Comparison of ENCODE assay signal across 21 cellular contexts in the genomic region with DNA sequence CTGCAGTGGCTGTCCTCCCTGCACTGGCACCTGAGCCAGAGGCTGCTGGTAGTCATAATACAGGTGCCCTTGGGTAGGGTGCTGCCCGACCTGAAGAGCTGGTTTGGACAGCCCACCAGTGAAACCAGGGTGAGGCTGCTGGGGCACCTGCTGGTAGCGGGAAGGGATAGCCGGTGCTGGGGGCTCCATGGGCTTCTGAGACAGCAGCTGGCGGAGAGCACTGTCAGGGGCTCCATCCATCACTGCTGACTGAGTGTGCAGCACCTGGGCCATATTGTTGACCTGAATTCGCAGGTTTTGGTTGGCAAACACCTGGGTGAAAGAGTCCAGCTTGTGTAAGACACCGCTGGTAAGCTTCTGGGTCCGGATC. TPM values are rescaled to one million over a fixed set of nuclear protein-coding genes. Genes with fewer than 3 reads are reported as not detected.
DNase-seq lines count a peak whose midpoint lies in the region; ATAC-seq, FAIRE-seq and TF ChIP-seq lines count a peak whose summit lies in the region.
"Had no signal": no experiment of that assay in that cellular context is flagged by ENCODE, and none has a peak within 500 bp of the region (broad histone marks: within the 10 kb centered on the region; RNA-seq: fewer than 3 reads in every experiment).

No MANE protein-coding gene starts in this region.

- POLR2A ChIA-PET in HepG2 (lab: Yijun Ruan, JAX) = no interaction called here
- POLR2A ChIA-PET in OCI-LY7 (lab: Charles Lee) = no interaction called here
- POLR2A ChIA-PET in naive thymus-derived CD8-positive, alpha-beta T cell (lab: Charles Lee) = no interaction called here

- H3K79me2 ChIP-seq in HepG2 (ENCODE audit: insufficient read depth, low read length) (no peaks in the 10 kb centered on the region), OCI-LY7 (ENCODE audit: insufficient read depth, low read depth, low read length) (no peaks in the 10 kb centered on the region)

- TF ChIP-seq CTCF in HepG2 (CRISPR knock-in tag; IDR thresholded peaks at IDR 0.05) = no peak
- no peak for TF ChIP-seq CTCF in right lobe of liver (IDR thresholded peaks at IDR 0.05)
- no peak for TF ChIP-seq CTCF in OCI-LY7 (conservative IDR thresholded peaks at IDR 0.05; ENCODE audit: low read length)
- no peak for TF ChIP-seq CTCF in kidney (IDR thresholded peaks at IDR 0.05; ENCODE audit: borderline replicate concordance, extremely low read depth, insufficient read depth)

- H3K4me2 ChIP-seq in HepG2 (ENCODE audit: low read depth, low read length) (no peak overlapping the region), OCI-LY7 (ENCODE audit: low read length) (no peak overlapping the region)
- H3K4me2 ChIP-seq: GM23338 had no signal

- H3K36me3 ChIP-seq in HepG2 (replicated peaks in 1 of 2; ENCODE audit: control insufficient read depth in 1 of 2, insufficient read depth in 2 of 2, low read length in 2 of 2) = no peaks in the 10 kb centered on the region
- no peaks in the 10 kb centered on the region for H3K36me3 ChIP-seq in right lobe of liver
- H3K36me3 ChIP-seq in OCI-LY7 (ENCODE audit: insufficient read depth, low read length) = peaks cover 12% of the 10 kb centered on the region
- H3K36me3 ChIP-seq in kidney (ENCODE audit: control insufficient read depth in 1 of 2, insufficient read depth in 2 of 2, low read length in 2 of 2) = peaks cover 0 to 11% of the 10 kb centered on the region in 2 donors

- H3K27me3 Mint-ChIP-seq in naive thymus-derived CD8-positive, alpha-beta T cell = no peaks in the 10 kb centered on the region
- H3K27me3 Mint-ChIP-seq: CD4-positive, CD25-positive, alpha-beta regulatory T cell had no signal

- in situ Hi-C loops in HepG2 (cut with HindIII; ENCODE audit: extremely low pct_ligation_motif_present, low pct_unique_long_range_greater_than_20kb) = no loop called here

- CTCF ChIA-PET in HepG2 (lab: Yijun Ruan, JAX; ENCODE audit: low intra/inter-chr PET ratio, low total read pairs) = no interaction called here
- CTCF ChIA-PET in OCI-LY7 (lab: Charles Lee; ENCODE audit: unreplicated experiment) = no interaction called here

- TF ChIP-seq EP300 in HepG2 (IDR thresholded peaks at IDR 0.05; ENCODE audit: low read depth in 2 of 2, low read length in 2 of 2) (no peak), HepG2 (CRISPR knock-in tag; IDR thresholded peaks at IDR 0.05; ENCODE audit: borderline replicate concordance) (no peak)

- no TSS peak for BruUV-seq in HepG2 (replicated peaks; lab: Mats Ljungman, UMichigan)
- BruUV-seq in OCI-LY7 (replicated peaks; lab: Mats Ljungman, UMichigan) = no TSS peak

- no peak for ATAC-seq in HepG2
- no peak for ATAC-seq in right lobe of liver
- ATAC-seq in naive thymus-derived CD8-positive, alpha-beta T cell = no peak

- H3K9me3 Mint-ChIP-seq in naive thymus-derived CD8-positive, alpha-beta T cell = no peaks in the 10 kb centered on the region
- H3K9me3 Mint-ChIP-seq: CD4-positive, CD25-positive, alpha-beta regulatory T cell; GM23338 had no signal

- no peaks in the 10 kb centered on the region for H3K9me3 ChIP-seq in HepG2 (ENCODE audit: low read length)
- H3K9me3 ChIP-seq in right lobe of liver = no peaks in the 10 kb centered on the region
- H3K9me3 ChIP-seq in OCI-LY7 (ENCODE audit: low read length) = no peaks in the 10 kb centered on the region
- no peaks in the 10 kb centered on the region for H3K9me3 ChIP-seq in kidney (ENCODE audit: control insufficient read depth in 1 of 2, low read length in 2 of 2)
- H3K9me3 ChIP-seq: Peyer's patch had no signal

- H3K27ac ChIP-seq in HepG2 (ENCODE audit: extremely low read length, insufficient read depth, low read length) (no peak overlapping the region), right lobe of liver (no peak overlapping the region), OCI-LY7 (ENCODE audit: low read depth, low read length, poor library complexity, severe bottlenecking) (peak overlapping the region; percentile 39), kidney (ENCODE audit: low read depth in 2 of 2, low read length in 2 of 2) (no peak overlapping the region)

- H2AFZ ChIP-seq in HepG2 (ENCODE audit: low read length) (no peak overlapping the region), OCI-LY7 (ENCODE audit: low read length) (peak overlapping the region; percentile 73; the same call in 1 of the 2 replicates)
- H2AFZ ChIP-seq: GM23338 had no signal

- no peaks in the 10 kb centered on the region for H3K9me2 ChIP-seq in OCI-LY7 (ENCODE audit: insufficient read depth, low read length)

- H3K4me3 Mint-ChIP-seq in naive thymus-derived CD8-positive, alpha-beta T cell = no peak overlapping the region
- H3K4me3 Mint-ChIP-seq: CD4-positive, CD25-positive, alpha-beta regulatory T cell; GM23338 had no signal

- H3K4me1 Mint-ChIP-seq in naive thymus-derived CD8-positive, alpha-beta T cell = peaks cover 18 to 38% (median 26%) of the 10 kb centered on the region in 4 donors

- H4K20me1 ChIP-seq in HepG2 (ENCODE audit: insufficient read depth, low read length) (no peaks in the 10 kb centered on the region), OCI-LY7 (ENCODE audit: insufficient read depth, low read length) (no peaks in the 10 kb centered on the region)

- DNase-seq in HepG2 (ENCODE audit: low spot score) (no peak), right lobe of liver (no peak), OCI-LY7 (ENCODE audit: low spot score) (no peak), kidney (peak; percentile 50), GM03348 (ENCODE audit: low spot score) (no peak)
- DNase-seq in naive thymus-derived CD8-positive, alpha-beta T cell = no peak
- DNase-seq in central memory CD4-positive, alpha-beta T cell = no peak
- DNase-seq: DMS79; HCEC 1CT; IMR-90; NCI-H1092; NCI-H146; NCI-H2029; NCI-H226; NCI-H510A treated with DMSO at 0.1 percent for 48 hours; NCI-H748 treated with DMSO at 0.1 percent for 48 hours; NK-92 treated with Interleukin-12 subunit alpha and Interleukin-12 subunit beta, amount 100 ng/mL, for 24 hours; Right ventricle myocardium superior had no signal

- no peak for TF ChIP-seq POLR2A in HepG2 (IDR thresholded peaks at IDR 0.05; ENCODE audit: insufficient read depth in 1 of 2, low read depth in 2 of 2, low read length in 2 of 2)
- no peak for TF ChIP-seq POLR2A in right lobe of liver (IDR thresholded peaks at IDR 0.05)

- H3K4me1 ChIP-seq in HepG2 (ENCODE audit: insufficient read depth, low read length) (no peaks in the 10 kb centered on the region), right lobe of liver (no peaks in the 10 kb centered on the region), OCI-LY7 (ENCODE audit: insufficient read depth, low read length, poor library complexity, severe bottlenecking) (peaks cover 15% of the 10 kb centered on the region), kidney (ENCODE audit: control insufficient read depth in 1 of 2, insufficient read depth in 1 of 2, low read depth in 1 of 2, low read length in 2 of 2) (peaks cover 0 to 4% of the 10 kb centered on the region in 2 donors)
- H3K4me1 ChIP-seq: Peyer's patch had no signal

- H3K27ac Mint-ChIP-seq in naive thymus-derived CD8-positive, alpha-beta T cell = peak overlapping the region in 3 of 10 donors; percentile 1 to 19 (median 7)
- H3K27ac Mint-ChIP-seq: CD4-positive, CD25-positive, alpha-beta regulatory T cell had no signal

- 43% methylated on average over 6 of the region's 7 CpGs for WGBS in HepG2 (ENCODE audit: low lambda C conversion rate)
- WGBS in right lobe of liver (ENCODE audit: insufficient coverage, low coverage, low lambda C conversion rate, missing lambda C conversion rate) = no CpG with 5 or more reads among the region's 7 CpGs

- FAIRE-seq in HepG2 (lab: Jason Lieb, UNC) = no peak
- FAIRE-seq in kidney (lab: Jason Lieb, UNC) = no peak

- H3K4me3 ChIP-seq in HepG2 (replicated peaks in 1 of 3; ENCODE audit: insufficient read depth in 1 of 3, low read depth in 2 of 3, low read length in 3 of 3) = no peak overlapping the region
- no peak overlapping the region for H3K4me3 ChIP-seq in right lobe of liver
- no peak overlapping the region for H3K4me3 ChIP-seq in OCI-LY7 (ENCODE audit: low read depth, low read length, poor library complexity, severe bottlenecking)
- no peak overlapping the region for H3K4me3 ChIP-seq in kidney (ENCODE audit: low read length in 2 of 2)
- H3K4me3 ChIP-seq: GM23338, Peyer's patch had no signal

- no peak for TF ChIP-seq RAD21 in HepG2 (CRISPR knock-in tag; IDR thresholded peaks at IDR 0.05)

- intact Hi-C loops in HepG2 (cut with micrococcal nuclease; ENCODE audit: unreplicated experiment) (no loop called here), right lobe of liver (cut with DNase I) (no loop called here), OCI-LY7 (cut with micrococcal nuclease; ENCODE audit: unreplicated experiment) (loop anchor here (5.0 kb wide), 1 partner anchor 183 kb away; a partner anchor contains a TSS), kidney (cut with DNase I) (no loop called here)

- H3K27me3 ChIP-seq in HepG2 (ENCODE audit: control insufficient read depth in 1 of 2, insufficient read depth in 2 of 2, low read length in 2 of 2) (peaks cover 1 to 5% of the 10 kb centered on the region in 2 experiments; a peak in 3 of 5 replicates), right lobe of liver (no peaks in the 10 kb centered on the region)
- H3K27me3 ChIP-seq: Peyer's patch had no signal

- peaks cover 0 to 43% (median 12%) of the 10 kb centered on the region in 3 donors for H3K36me3 Mint-ChIP-seq in naive thymus-derived CD8-positive, alpha-beta T cell

- H3K9ac ChIP-seq in HepG2 (ENCODE audit: insufficient read depth, low read depth, low read length) (no peak overlapping the region), kidney (ENCODE audit: low read length in 2 of 2) (no peak overlapping the region)

RNA-seq across cellular contexts. Expression of a gene that starts 51.2 kb away (rescaled TPM):
- total RNA-seq in HepG2 (2016; rRNA removed; fragmentation: Illumina TruSeq; extraction: Trizol) (54.6 and 79.2 TPM in 2 replicates), right lobe of liver (10 to 100 TPM; 17.7 to 35.3 (median 20.1) TPM), OCI-LY7 (2022) (44.6 and 45.0 TPM in 2 replicates), kidney (28.0 TPM)
- total RNA-seq in HepG2 (2016; cell fraction: cytosol; rRNA removed; fragmentation: Illumina TruSeq; extraction: Trizol; ENCODE audit: low read depth) = 12.2 and 13.6 TPM in 2 replicates
- 55.4 and 85.0 TPM in 2 replicates for total RNA-seq in HepG2 (2016; cell fraction: insoluble cytoplasmic fraction; rRNA removed; fragmentation: Illumina TruSeq; extraction: Trizol)
- 37.8 and 41.2 TPM in 2 replicates for total RNA-seq in HepG2 (2016; cell fraction: membrane; rRNA removed; fragmentation: Illumina TruSeq; extraction: Trizol)
- total RNA-seq in HepG2 (2016; cell fraction: nucleus; rRNA removed; fragmentation: Illumina TruSeq; extraction: Trizol) = 20.0 and 20.7 TPM in 2 replicates
- polyA plus RNA-seq in HepG2 (2011; rRNA removed) (22.8 and 31.7 TPM in 2 replicates), kidney (ENCODE audit: insufficient read depth, low read depth, low replicate concordance) (39.6 TPM)
- polyA plus RNA-seq in HepG2 (2011; cell fraction: cytosol; rRNA removed) = 16.1 and 23.7 TPM in 2 replicates
- 4.2 and 5.9 TPM in 2 replicates for polyA plus RNA-seq in HepG2 (2011; cell fraction: nucleus; rRNA removed)
- polyA plus RNA-seq in HepG2 (2012) = 22.8 and 28.4 TPM in 2 replicates
- 14.5 and 15.5 TPM in 2 replicates for polyA plus RNA-seq in HepG2 (2016; cell fraction: cytosol; fragmentation: Illumina TruSeq; extraction: Trizol; ENCODE audit: low read depth)
- polyA plus RNA-seq in HepG2 (2016; cell fraction: insoluble cytoplasmic fraction; fragmentation: Illumina TruSeq; extraction: Trizol; ENCODE audit: low read depth) = 81.8 and 85.5 TPM in 2 replicates
- 32.1 and 36.3 TPM in 2 replicates for polyA plus RNA-seq in HepG2 (2016; cell fraction: membrane; fragmentation: Illumina TruSeq; extraction: Trizol; ENCODE audit: low read depth)
- polyA plus RNA-seq in HepG2 (2016; cell fraction: nucleus; fragmentation: Illumina TruSeq; extraction: Trizol; ENCODE audit: insufficient read depth, low read depth) = 30.6 and 31.3 TPM in 2 replicates
- polyA minus RNA-seq in HepG2 (2011; rRNA and poly(A)+ RNA removed; ENCODE audit: low replicate concordance) = 5.2 and 11.4 TPM in 2 replicates
- 13.1 and 14.4 TPM in 2 replicates for polyA minus RNA-seq in HepG2 (2011; cell fraction: cytosol; rRNA and poly(A)+ RNA removed)
- polyA minus RNA-seq in HepG2 (2011; cell fraction: nucleus; rRNA and poly(A)+ RNA removed) = 12.4 and 15.7 TPM in 2 replicates
- 25.1 and 25.8 TPM in 2 replicates for total RNA-seq in OCI-LY7 (2014; rRNA removed; shearing (Covaris generic))
- 10 to 100 TPM; 29.0 to 31.8 TPM for total RNA-seq in naive thymus-derived CD8-positive, alpha-beta T cell
- 10 to 100 TPM; 48.1 to 57.6 (median 48.4) TPM for polyA plus RNA-seq in naive thymus-derived CD8-positive, alpha-beta T cell
